8 cellular contexts compared by ENCODE assay signal in the genomic region with DNA sequence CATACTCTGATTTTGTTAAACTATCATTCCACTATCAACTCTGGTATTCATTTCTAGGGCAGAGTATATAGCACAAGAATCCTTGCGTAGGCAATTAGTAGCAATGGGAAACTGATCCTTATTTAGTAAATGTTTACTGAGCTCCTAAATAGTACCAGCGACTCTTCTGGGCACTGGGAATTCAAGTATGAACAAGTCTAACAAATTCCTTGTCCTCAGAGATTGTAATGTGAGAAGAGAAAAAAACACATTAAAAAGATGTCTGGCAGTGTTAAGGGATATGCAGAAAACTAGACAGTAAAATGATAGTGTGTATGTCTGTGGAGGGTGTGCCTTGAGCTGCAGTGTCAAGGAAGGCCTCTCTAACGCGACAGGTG. TPM values are rescaled to one million over a fixed set of nuclear protein-coding genes. Genes with fewer than 3 reads are reported as not detected.
A peak's percentile ranks its signal among the peaks of the same experiment; 100 is the strongest.
DNase-seq lines count a peak whose midpoint lies in the region; ATAC-seq and TF ChIP-seq lines count a peak whose summit lies in the region.

No MANE protein-coding gene starts in this region.

- no peak for TF ChIP-seq POLR2A in breast epithelium (IDR thresholded peaks at IDR 0.05)

- H3K27ac ChIP-seq in ACC112 (ENCODE audit: low read depth, low read length) (peak overlapping the region; percentile 46), HUES64 (ENCODE audit: low read depth, low read length) (no peak overlapping the region), breast epithelium (peak overlapping the region; percentile 81 to 89)

- H3K36me3 ChIP-seq in ACC112 (ENCODE audit: insufficient read depth, low read length) (no peaks in the 10 kb centered on the region; the same call in 1 of the 2 replicates), HUES64 (ENCODE audit: insufficient read depth, low read length) (peaks cover 22% of the 10 kb centered on the region), breast epithelium (peaks cover 3% of the 10 kb centered on the region), mucosa of descending colon (ENCODE audit: low read depth) (no peaks in the 10 kb centered on the region)

- H3K27me3 ChIP-seq in ACC112 (ENCODE audit: insufficient read depth, low read length) (no peaks in the 10 kb centered on the region), HUES64 (ENCODE audit: insufficient read depth, low read length) (no peaks in the 10 kb centered on the region), breast epithelium (no peaks in the 10 kb centered on the region)

- 40% methylated on average over 4 of the region's 4 CpGs for WGBS in HUES64

- no peak for ATAC-seq in mucosa of descending colon

- intact Hi-C loops in breast epithelium (cut with DNase I; ENCODE audit: low total_unique reads): no loop called here
- intact Hi-C loops in mucosa of descending colon (cut with DNase I, micrococcal nuclease): no loop called here

- H3K4me1 ChIP-seq in ACC112 (ENCODE audit: control insufficient read depth, insufficient read depth, low read length, unreplicated experiment) (peaks cover 36% of the 10 kb centered on the region), HUES64 (ENCODE audit: insufficient read depth, low read length) (peaks cover 5% of the 10 kb centered on the region; the same call in 1 of the 2 replicates), breast epithelium (peaks cover 0 to 10% of the 10 kb centered on the region in 2 donors), mucosa of descending colon (ENCODE audit: low read depth) (peaks cover 17% of the 10 kb centered on the region)

- H3K4me3 ChIP-seq in ACC112 (ENCODE audit: low read depth, low read length) (peak overlapping the region; percentile 82), HUES64 (ENCODE audit: low read length) (peak overlapping the region; percentile 88), breast epithelium (peak overlapping the region; percentile 55 to 95 (median 78)), mucosa of descending colon (peak overlapping the region; percentile 47)

- H3K9me3 ChIP-seq in HUES64 (ENCODE audit: insufficient read depth, low read depth, low read length) (no peaks in the 10 kb centered on the region), breast epithelium (no peaks in the 10 kb centered on the region), mucosa of descending colon (no peaks in the 10 kb centered on the region)

- TF ChIP-seq CTCF in breast epithelium (IDR thresholded peaks at IDR 0.05): no peak
- no peak for TF ChIP-seq CTCF in mucosa of descending colon (IDR thresholded peaks at IDR 0.05)
- TF ChIP-seq CTCF in GM20000 (IDR thresholded peaks at IDR 0.05; ENCODE audit: extremely low read depth, missing control alignments): no peak

- H3K79me2 ChIP-seq in ACC112 (ENCODE audit: control insufficient read depth, insufficient read depth, low read length, unreplicated experiment): peaks cover 52% of the 10 kb centered on the region

- H2AFZ ChIP-seq in ACC112 (ENCODE audit: low read length, unreplicated experiment): peak overlapping the region; percentile 75

- DNase-seq in breast epithelium (ENCODE audit: low spot score in 2 of 2): no peak
- no peak for DNase-seq in mucosa of descending colon
- no peak for DNase-seq in activated CD4-positive, CD25-positive, alpha-beta regulatory T cell (lab: John Stamatoyannopoulos, UW)
- DNase-seq in NCI-H1694 treated with DMSO at 0.1 percent for 48 hours (lab: John Stamatoyannopoulos, UW): no peak
- no peak for DNase-seq in GM20000 (ENCODE audit: low spot score)
- DNase-seq in NK-92 (lab: John Stamatoyannopoulos, UW; ENCODE audit: unreplicated experiment): no peak

- H3K9ac ChIP-seq in HUES64 (ENCODE audit: low read depth, low read length): peak overlapping the region; percentile 87

RNA-seq across cellular contexts. Expression of gene METTL5, which starts 0.7 kb away (rescaled TPM):
- 66.6 TPM for polyA plus RNA-seq in HUES64 (2013, experiment 1 of 2)
- 92.5 TPM for polyA plus RNA-seq in HUES64 (2013, experiment 2 of 2)
- 10 to 100 TPM; 43.6 to 75.2 (median 52.7) TPM for total RNA-seq in breast epithelium
- total RNA-seq in mucosa of descending colon: 10 to 100 TPM; 33.3 to 60.3 (median 42.3) TPM

RNA-seq across cellular contexts. Expression of gene UBR3, which starts 3.3 kb away (rescaled TPM):
- 10.8 TPM for polyA plus RNA-seq in HUES64 (2013, experiment 1 of 2)
- 9.4 TPM for polyA plus RNA-seq in HUES64 (2013, experiment 2 of 2)
- 100 to 1,000 TPM in 2 of 3 donors, 10 to 100 TPM in 1; 75.7 to 110 (median 108) TPM for total RNA-seq in breast epithelium
- 10 to 100 TPM; 32.5 to 65.8 (median 39.6) TPM for total RNA-seq in mucosa of descending colon

RNA-seq across cellular contexts. Expression of gene SSB, which starts 25.3 kb away (rescaled TPM):
- polyA plus RNA-seq in HUES64 (2013, experiment 1 of 2): 187 TPM
- 214 TPM for polyA plus RNA-seq in HUES64 (2013, experiment 2 of 2)
- total RNA-seq in breast epithelium: 100 to 1,000 TPM in 2 of 3 donors, 10 to 100 TPM in 1; 79.0 to 124 (median 109) TPM
- total RNA-seq in mucosa of descending colon: 10 to 100 TPM; 29.2 to 72.3 (median 52.9) TPM
